8 cellular contexts compared by ENCODE assay signal in the genomic region with DNA sequence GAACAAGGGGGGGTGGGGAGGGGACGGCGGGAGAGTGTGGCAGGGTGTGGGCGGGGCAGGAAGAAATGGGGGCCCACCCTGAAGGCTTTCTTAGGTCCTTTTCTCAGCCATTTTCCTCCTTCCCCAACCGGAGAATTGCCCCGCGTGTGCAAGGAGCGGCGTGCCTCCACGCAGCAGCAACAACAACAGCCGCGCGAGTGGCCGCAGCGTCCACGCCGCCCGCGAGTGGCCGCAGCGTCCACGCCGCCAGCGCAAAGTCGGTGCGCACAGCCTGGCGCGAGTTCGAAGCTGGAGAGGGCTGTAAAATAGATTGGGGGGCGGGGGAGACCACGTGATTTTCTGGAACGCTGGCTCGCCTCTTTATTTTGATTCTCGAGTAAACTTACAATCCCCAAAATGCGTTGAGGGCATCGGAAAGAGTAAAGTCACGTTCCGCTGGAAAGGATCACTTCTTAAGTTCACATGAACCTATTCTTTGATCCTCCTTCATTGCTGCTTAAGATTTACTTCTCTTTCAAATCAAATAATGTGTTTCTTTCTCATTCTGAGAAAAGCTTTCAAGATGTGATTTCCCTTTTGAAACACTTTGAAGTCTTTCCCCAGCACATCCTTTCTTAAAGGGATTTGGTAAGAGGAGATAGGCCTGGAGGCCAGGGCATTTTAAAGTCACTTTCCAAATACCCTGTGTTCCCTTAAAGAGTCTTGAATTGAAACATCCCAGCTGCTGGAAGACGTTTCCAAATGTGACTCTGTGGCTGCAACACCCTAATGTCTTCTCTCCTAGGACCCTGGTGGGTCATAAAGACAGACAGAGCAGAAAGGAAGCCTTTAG.
DNase-seq lines count a peak whose midpoint lies in the region; TF ChIP-seq lines count a peak whose summit lies in the region.

No MANE protein-coding gene starts in this region.

- 92% methylated on average over 38 of the region's 38 CpGs for WGBS in SK-N-SH (ENCODE audit: low lambda C conversion rate)

- peak overlapping the region; percentile 47 for H2AFZ ChIP-seq in SK-N-SH (ENCODE audit: low read depth)

- H3K27me3 ChIP-seq in SK-N-SH (ENCODE audit: insufficient read depth) (no peaks in the 10 kb centered on the region), muscle layer of duodenum (ENCODE audit: low read depth, low read length) (no peaks in the 10 kb centered on the region)

- H4K20me1 ChIP-seq in SK-N-SH (ENCODE audit: insufficient read depth), result no peaks in the 10 kb centered on the region

- H3K27ac ChIP-seq in SK-N-SH (ENCODE audit: low read depth in 2 of 2, low read length in 1 of 2) (peak overlapping the region; percentile 6 to 17; a peak in 2 of 4 replicates), muscle layer of duodenum (ENCODE audit: low read length) (peak overlapping the region; percentile 89)

- TF ChIP-seq RAD21 in SK-N-SH (IDR thresholded peaks at IDR 0.05; ENCODE audit: low read length), result no peak

- no peaks in the 10 kb centered on the region for H3K9me2 ChIP-seq in SK-N-SH

- no peak overlapping the region for H3K4me3 ChIP-seq in SK-N-SH (ENCODE audit: low read depth in 2 of 2, low read length in 1 of 2)
- H3K4me3 ChIP-seq in muscle layer of duodenum (ENCODE audit: low read depth in 1 of 2, low read length in 2 of 2), result peak overlapping the region; percentile 63 to 68

- H3K9me3 ChIP-seq in SK-N-SH (no peaks in the 10 kb centered on the region), muscle layer of duodenum (ENCODE audit: control insufficient read depth in 1 of 2, low read length in 2 of 2) (no peaks in the 10 kb centered on the region)

- no peaks in the 10 kb centered on the region for H3K79me2 ChIP-seq in SK-N-SH (ENCODE audit: insufficient read depth)

- H3F3A ChIP-seq in SK-N-SH (replicated peaks; ENCODE audit: insufficient read depth), result peaks cover 25% of the 10 kb centered on the region

- CTCF ChIA-PET in SK-N-SH (lab: Yijun Ruan, JAX), result interaction anchor here (1.0 kb wide), 1 partner anchor 37 kb away, joined by 4 read pairs; no protein-coding TSS in a partner anchor

- H3K36me3 ChIP-seq in SK-N-SH (replicated peaks in 1 of 2; ENCODE audit: control insufficient read depth in 1 of 2, insufficient read depth in 2 of 2, low read length in 1 of 2) (no peaks in the 10 kb centered on the region), muscle layer of duodenum (ENCODE audit: control insufficient read depth in 1 of 2, insufficient read depth in 2 of 2, low read length in 2 of 2) (no peaks in the 10 kb centered on the region)

- peak; percentile 44 for DNase-seq in GM03348 (ENCODE audit: low spot score)
- DNase-seq in SK-N-SH, result no peak
- peak; percentile 25 for DNase-seq in dermis blood vessel endothelial cell
- peak; percentile 13 for DNase-seq in superior temporal gyrus (ENCODE audit: extremely low spot score)
- no peak for DNase-seq in glomerular visceral epithelial cell (ENCODE audit: extremely low spot score)
- DNase-seq in cerebellar cortex (ENCODE audit: low spot score), result no peak
- DNase-seq in cortex of kidney (lab: John Stamatoyannopoulos, UW), result no peak

- POLR2A ChIA-PET in SK-N-SH (lab: Yijun Ruan, JAX), result no interaction called here

- no peak overlapping the region for H3K9ac ChIP-seq in SK-N-SH

- TF ChIP-seq CTCF in SK-N-SH (IDR thresholded peaks at IDR 0.05), result no peak

- H3K4me1 ChIP-seq in SK-N-SH (ENCODE audit: control insufficient read depth in 1 of 2, insufficient read depth in 2 of 2, low read depth in 1 of 2, low read length in 1 of 2) (peaks cover 20 to 40% of the 10 kb centered on the region in 2 experiments; a peak in 3 of 4 replicates), muscle layer of duodenum (ENCODE audit: control insufficient read depth in 1 of 2, insufficient read depth in 2 of 2, low read length in 2 of 2) (peaks cover 1 to 20% of the 10 kb centered on the region in 2 donors)

- TF ChIP-seq EP300 in SK-N-SH (IDR thresholded peaks at IDR 0.05; ENCODE audit: borderline replicate concordance in 1 of 2, low read depth in 1 of 2, low read length in 1 of 2), result no peak

- peak overlapping the region; percentile 13; the same call in 1 of the 2 replicates for H3K4me2 ChIP-seq in SK-N-SH

TF ChIP-seq in SK-N-SH, 30 proteins besides CTCF, POLR2A, EP300 and RAD21:
- TF ChIP-seq MXI1 (IDR thresholded peaks at IDR 0.05; ENCODE audit: low read depth, low read length), result no peak
- no peak for TF ChIP-seq YY1 (IDR thresholded peaks at IDR 0.05; ENCODE audit: low read depth)
- no peak for TF ChIP-seq FOXM1 (IDR thresholded peaks at IDR 0.05; ENCODE audit: low read depth)
- TF ChIP-seq NFIC (IDR thresholded peaks at IDR 0.05; ENCODE audit: borderline replicate concordance), result no peak
- TF ChIP-seq, protein P1, sequence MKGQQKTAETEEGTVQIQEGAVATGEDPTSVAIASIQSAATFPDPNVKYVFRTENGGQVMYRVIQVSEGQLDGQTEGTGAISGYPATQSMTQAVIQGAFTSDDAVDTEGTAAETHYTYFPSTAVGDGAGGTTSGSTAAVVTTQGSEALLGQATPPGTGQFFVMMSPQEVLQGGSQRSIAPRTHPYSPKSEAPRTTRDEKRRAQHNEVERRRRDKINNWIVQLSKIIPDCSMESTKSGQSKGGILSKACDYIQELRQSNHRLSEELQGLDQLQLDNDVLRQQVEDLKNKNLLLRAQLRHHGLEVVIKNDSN (IDR thresholded peaks at IDR 0.05; ENCODE audit: borderline replicate concordance, low read depth), result no peak
- no peak for TF ChIP-seq FOXJ3 (CRISPR knock-in tag; IDR thresholded peaks at IDR 0.05)
- no peak for TF ChIP-seq SIN3A (IDR thresholded peaks at IDR 0.05; ENCODE audit: borderline replicate concordance, low read depth, low read length)

Comparison
In these comparisons a context has a peak if more than half of its experiments do, and no peak if none do; other contexts are left out.
1. DNase-seq: peak in GM03348 (single experiment), dermis blood vessel endothelial cell (single experiment) and superior temporal gyrus (single experiment); none in SK-N-SH (single experiment), glomerular visceral epithelial cell (single experiment), cerebellar cortex (single experiment) and cortex of kidney (single experiment).
2. H3K4me3 ChIP-seq: peak in muscle layer of duodenum (2 of 2); none in SK-N-SH (0 of 2).